In the genomic region with DNA sequence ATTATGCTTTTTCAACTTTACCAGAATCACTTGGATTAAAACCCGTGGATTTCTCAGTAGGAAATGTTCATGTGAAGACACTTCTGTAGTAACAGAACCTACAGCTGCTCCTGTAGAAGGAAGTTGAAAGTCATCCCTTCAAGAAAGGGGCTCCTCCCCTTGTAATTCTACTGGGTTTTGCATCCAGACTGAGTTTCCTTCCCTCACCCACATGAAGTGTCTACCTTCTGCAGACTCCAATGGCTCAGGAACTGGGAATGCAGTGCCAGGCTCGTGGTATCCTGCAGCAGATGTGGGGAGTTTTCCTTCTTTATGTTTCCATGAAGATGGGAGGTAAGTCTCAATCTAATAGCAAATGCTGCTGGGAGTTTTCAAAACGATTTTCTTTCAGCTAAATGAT, we compare ENCODE assay signal across 14 cellular contexts. TPM values are rescaled to one million over a fixed set of nuclear protein-coding genes. Genes with fewer than 3 reads are reported as not detected.
"Had no signal": no experiment of that assay in that cellular context is flagged by ENCODE, and none has a peak within 500 bp of the region (broad histone marks: within the 10 kb centered on the region; RNA-seq: fewer than 3 reads in every experiment).

No MANE protein-coding gene starts in this region.

- H3K4me1 ChIP-seq: heart left ventricle had no signal

- H3K9me3 Mint-ChIP-seq: stimulated activated memory B cell treated with anti-CD40 and anti-IgM and Interleukin-4, amounts not matched to agents 10 μg/mL and 1 μg/mL and 100 μg/mL, for 72 hours; type B pancreatic cell had no signal

- H3K27me3 ChIP-seq: cardiac muscle cell had no signal

- H3K27ac ChIP-seq: cardiac muscle cell, heart left ventricle had no signal

- H3K4me3 ChIP-seq: cardiac muscle cell, heart left ventricle, lung had no signal

- H3K4me3 Mint-ChIP-seq: naive B cell; stimulated activated memory B cell treated with anti-CD40 and anti-IgM and Interleukin-4, amounts not matched to agents 10 μg/mL and 1 μg/mL and 100 μg/mL, for 72 hours; type B pancreatic cell had no signal

- H3K36me3 Mint-ChIP-seq: naive B cell; stimulated activated memory B cell treated with anti-CD40 and anti-IgM and Interleukin-4, amounts not matched to agents 10 μg/mL and 1 μg/mL and 100 μg/mL, for 72 hours; type B pancreatic cell had no signal

- DNase-seq: activated CD4-positive, CD25-positive, alpha-beta regulatory T cell treated with anti-CD3 and anti-CD28 coated beads, Interleukin-2, amount 50 U/mL, for 72 hours; foreskin melanocyte; heart left ventricle; left colon; naive B cell; occipital lobe; right cardiac atrium; small intestine had no signal

- H3K27me3 Mint-ChIP-seq: progenitor cell of endocrine pancreas had no signal

- ATAC-seq: heart left ventricle; left colon; right cardiac atrium; stimulated activated memory B cell treated with anti-CD40 and anti-IgM and Interleukin-4, amounts not matched to agents 10 μg/mL and 1 μg/mL and 100 μg/mL, for 72 hours had no signal

- H3K36me3 ChIP-seq: cardiac muscle cell, heart left ventricle had no signal

- H3K9me3 ChIP-seq: heart left ventricle had no signal

- H3K27ac Mint-ChIP-seq: progenitor cell of endocrine pancreas; stimulated activated memory B cell treated with anti-CD40 and anti-IgM and Interleukin-4, amounts not matched to agents 10 μg/mL and 1 μg/mL and 100 μg/mL, for 72 hours; type B pancreatic cell had no signal

RNA-seq across cellular contexts. Expression of gene OR10G2, which starts 7.9 kb away (rescaled TPM):
- total RNA-seq: activated CD8-positive, alpha-beta memory T cell treated with anti-CD3 and anti-CD28 coated beads for 36 hours; cardiac muscle cell; heart left ventricle; left colon; lung; occipital lobe; progenitor cell of endocrine pancreas; right cardiac atrium had no signal

RNA-seq across cellular contexts. Expression of gene OR4E2, which starts 11.0 kb away (rescaled TPM):
- total RNA-seq: activated CD8-positive, alpha-beta memory T cell treated with anti-CD3 and anti-CD28 coated beads for 36 hours; cardiac muscle cell; heart left ventricle; left colon; lung; occipital lobe; progenitor cell of endocrine pancreas; right cardiac atrium had no signal

RNA-seq across cellular contexts. Expression of gene OR4E1, which starts 30.9 kb away (rescaled TPM):
- total RNA-seq: activated CD8-positive, alpha-beta memory T cell treated with anti-CD3 and anti-CD28 coated beads for 36 hours; cardiac muscle cell; heart left ventricle; left colon; lung; occipital lobe; progenitor cell of endocrine pancreas; right cardiac atrium had no signal
